ENCODE assay signal across 8 cellular contexts in genomic region chr2:181790716-181791649, GRCh38.
DNase-seq lines count a peak whose midpoint lies in the region; ATAC-seq and TF ChIP-seq lines count a peak whose summit lies in the region.

No MANE protein-coding gene starts in this region.

- POLR2A ChIA-PET in RWPE1 (lab: Yijun Ruan, JAX; ENCODE audit: low non-redundant PET): no interaction called here

- TF ChIP-seq CTCF in RWPE1 (conservative IDR thresholded peaks at IDR 0.05; ENCODE audit: low read depth): no peak

- DNase-seq in AG08395 (ENCODE audit: low spot score) (peak; percentile 75), RWPE1 (ENCODE audit: low spot score) (peak; percentile 93), erythroblast (lab: John Stamatoyannopoulos, UW) (peak; percentile 9), NCI-H510A treated with DMSO at 0.1 percent for 48 hours (lab: John Stamatoyannopoulos, UW) (no peak), iPS-NIHi11 (ENCODE audit: low spot score) (no peak)

- peaks cover 25% of the 10 kb centered on the region for H3K4me1 Mint-ChIP-seq in stimulated activated naive CD8-positive, alpha-beta T cell treated with anti-CD3 and anti-CD28 coated beads, Interleukin-15, Interleukin-2, amounts not matched to agents 100 ng/mL and 50 ng/mL, for 24 hours (ENCODE audit: low read depth)

- H3K27me3 Mint-ChIP-seq in stimulated activated naive CD8-positive, alpha-beta T cell treated with anti-CD3 and anti-CD28 coated beads, Interleukin-15, Interleukin-2, amounts not matched to agents 100 ng/mL and 50 ng/mL, for 24 hours: peaks cover 2% of the 10 kb centered on the region

- peak overlapping the region; percentile 84 for H3K27ac Mint-ChIP-seq in stimulated activated naive CD8-positive, alpha-beta T cell treated with anti-CD3 and anti-CD28 coated beads, Interleukin-15, Interleukin-2, amounts not matched to agents 100 ng/mL and 50 ng/mL, for 24 hours

- CTCF ChIA-PET in RWPE1 (lab: Yijun Ruan, JAX): no interaction called here

- TF ChIP-seq POLR2A in erythroblast (IDR thresholded peaks at IDR 0.05; ENCODE audit: low read length): no peak

- ATAC-seq in GM18868 (IDR thresholded peaks at IDR 0.05; ENCODE audit: unreplicated experiment): peak; percentile 92
- peak; percentile 96 for ATAC-seq in HG03039 (IDR thresholded peaks at IDR 0.05; ENCODE audit: unreplicated experiment)

- peaks cover 11% of the 10 kb centered on the region for H3K9me3 Mint-ChIP-seq in stimulated activated naive CD8-positive, alpha-beta T cell treated with anti-CD3 and anti-CD28 coated beads, Interleukin-15, Interleukin-2, amounts not matched to agents 100 ng/mL and 50 ng/mL, for 24 hours

- H3K36me3 Mint-ChIP-seq in stimulated activated naive CD8-positive, alpha-beta T cell treated with anti-CD3 and anti-CD28 coated beads, Interleukin-15, Interleukin-2, amounts not matched to agents 100 ng/mL and 50 ng/mL, for 24 hours (ENCODE audit: low read depth): no peaks in the 10 kb centered on the region

- no peak overlapping the region for H3K27ac ChIP-seq in RWPE1

- peak overlapping the region; percentile 35 for H3K4me3 Mint-ChIP-seq in stimulated activated naive CD8-positive, alpha-beta T cell treated with anti-CD3 and anti-CD28 coated beads, Interleukin-15, Interleukin-2, amounts not matched to agents 100 ng/mL and 50 ng/mL, for 24 hours

Comparison
In these comparisons a context has a peak if more than half of its experiments do, and no peak if none do; other contexts are left out.
1. DNase-seq: peak in AG08395 (single experiment), RWPE1 (single experiment) and erythroblast (2 of 2); none in NCI-H510A treated with DMSO at 0.1 percent for 48 hours (single experiment) and iPS-NIHi11 (single experiment).